In the genomic region with DNA sequence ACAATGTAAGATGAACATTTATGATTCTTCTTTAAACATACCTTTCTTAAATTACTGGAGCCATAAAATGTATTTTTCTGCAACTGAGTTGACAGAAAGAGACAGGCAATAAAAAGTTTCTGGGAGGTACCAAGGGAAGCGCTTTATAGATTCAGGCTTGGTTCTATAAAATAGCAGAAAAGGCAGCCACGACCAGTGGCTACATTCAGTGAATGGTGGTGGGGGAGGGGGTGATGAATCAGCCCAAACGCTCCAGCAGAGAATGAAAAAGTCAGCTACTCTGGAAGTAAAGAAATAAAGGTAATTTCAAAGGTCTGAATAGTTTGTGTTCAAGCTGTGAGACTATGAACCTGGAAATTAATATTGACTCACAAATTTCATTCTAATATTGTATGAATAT, we compare ENCODE assay signal across 19 cellular contexts.
"Had no signal": no experiment of that assay in that cellular context is flagged by ENCODE, and none has a peak within 500 bp of the region (broad histone marks: within the 10 kb centered on the region; RNA-seq: fewer than 3 reads in every experiment).

No MANE protein-coding gene starts in this region.

- H3K27me3 ChIP-seq: esophagus muscularis mucosa, gastrocnemius medialis, stomach, transverse colon had no signal

- H3K27ac Mint-ChIP-seq: dendritic cell treated with granulocyte-macrophage colony-stimulating factor and Interleukin-4, amounts not matched to agents 40 ng/mL and 50 ng/mL, for 4 days; effector memory CD8-positive, alpha-beta T cell; naive thymus-derived CD8-positive, alpha-beta T cell had no signal

- H3K9me3 Mint-ChIP-seq: dendritic cell treated with granulocyte-macrophage colony-stimulating factor and Interleukin-4, amounts not matched to agents 40 ng/mL and 50 ng/mL, for 4 days; effector memory CD8-positive, alpha-beta T cell had no signal

- H3K4me1 ChIP-seq: esophagus muscularis mucosa, gastrocnemius medialis, stomach, transverse colon had no signal

- H3K27ac ChIP-seq: epithelial cell of prostate, esophagus muscularis mucosa, gastrocnemius medialis, stomach, thoracic aorta, transverse colon had no signal

- DNase-seq: effector memory CD8-positive, alpha-beta T cell; gastrocnemius medialis; glutamatergic neuron; islet precursor cell; mammary epithelial cell; mucosa of descending colon; naive thymus-derived CD8-positive, alpha-beta T cell; right cardiac atrium; small intestine; stimulated activated CD4-positive, alpha-beta T cell treated with anti-CD3 and anti-CD28 coated beads, Interleukin-12 subunit alpha, Interleukin-12 subunit beta, amount 100 ng/mL, for 4 hours; stimulated activated naive CD4-positive, alpha-beta T cell; stomach; substantia nigra; transverse colon had no signal

- H3K27me3 Mint-ChIP-seq: dendritic cell treated with granulocyte-macrophage colony-stimulating factor and Interleukin-4, amounts not matched to agents 40 ng/mL and 50 ng/mL, for 4 days; effector memory CD8-positive, alpha-beta T cell; naive thymus-derived CD8-positive, alpha-beta T cell had no signal

- H3K4me3 Mint-ChIP-seq: dendritic cell treated with granulocyte-macrophage colony-stimulating factor and Interleukin-4, amounts not matched to agents 40 ng/mL and 50 ng/mL, for 4 days; effector memory CD8-positive, alpha-beta T cell; naive thymus-derived CD8-positive, alpha-beta T cell had no signal

- H3K36me3 Mint-ChIP-seq: naive thymus-derived CD8-positive, alpha-beta T cell had no signal

- H3K4me1 Mint-ChIP-seq: naive thymus-derived CD8-positive, alpha-beta T cell had no signal

- H3K36me3 ChIP-seq: esophagus muscularis mucosa, gastrocnemius medialis, stomach, thoracic aorta, transverse colon had no signal

- H3K9me3 ChIP-seq: esophagus muscularis mucosa, gastrocnemius medialis, stomach, thoracic aorta, transverse colon had no signal

- ATAC-seq: effector memory CD8-positive, alpha-beta T cell; gastrocnemius medialis; left lobe of liver; mucosa of descending colon; naive thymus-derived CD8-positive, alpha-beta T cell; right cardiac atrium had no signal

- H3K4me3 ChIP-seq: esophagus muscularis mucosa, gastrocnemius medialis, mucosa of descending colon, stomach, thoracic aorta, transverse colon had no signal
